ENCODE assay signal across 16 cellular contexts in genomic region chrX:39899876-39900787, GRCh38.
DNase-seq lines count a peak whose midpoint lies in the region; ATAC-seq and TF ChIP-seq lines count a peak whose summit lies in the region.
"Had no signal": no experiment of that assay in that cellular context is flagged by ENCODE, and none has a peak within 500 bp of the region (broad histone marks: within the 10 kb centered on the region; RNA-seq: fewer than 3 reads in every experiment).

No MANE protein-coding gene starts in this region.

- peak; percentile 5 for DNase-seq in NCI-H1105 treated with DMSO at 0.1 percent for 48 hours (lab: John Stamatoyannopoulos, UW)
- DNase-seq in NCI-H1105 (lab: John Stamatoyannopoulos, UW), result no peak
- DNase-seq in NCI-H2227 (lab: John Stamatoyannopoulos, UW; ENCODE audit: unreplicated experiment), result peak; percentile 81
- peak; percentile 79 for DNase-seq in retinal pigment epithelial cell (ENCODE audit: low read depth)
- DNase-seq in Right ventricle myocardium superior, result no peak
- no peak for DNase-seq in activated T-cell treated with anti-CD3 and anti-CD28 coated beads, Interleukin-2, amount 50 U/mL, for 1 hour
- DNase-seq: activated T-cell treated with anti-CD3 and anti-CD28 coated beads, Interleukin-2, amount 50 U/mL, for 24 hours; cortex of kidney; DMS153; kidney; MV-4-11; SW 1271 had no signal

- no peak for TF ChIP-seq CTCF in retinal pigment epithelial cell (conservative IDR thresholded peaks at IDR 0.05; ENCODE audit: low read depth, low read length)

- peak; percentile 67 for ATAC-seq in esophagus mucosa
- no peak for ATAC-seq in Right ventricle myocardium superior (ENCODE audit: poor library complexity)
- no peak for ATAC-seq in GM19328 (IDR thresholded peaks at IDR 0.05; ENCODE audit: unreplicated experiment)
- ATAC-seq: HCT116 had no signal

- H3K4me3 ChIP-seq in retinal pigment epithelial cell (ENCODE audit: low read length), result peak overlapping the region; percentile 11
- H3K4me3 ChIP-seq: thoracic aorta had no signal

- intact Hi-C loops in Right ventricle myocardium superior (cut with DNase I), result no loop called here

Comparison
In these comparisons a context has a peak if more than half of its experiments do, and no peak if none do; other contexts are left out.
1. DNase-seq: peak in NCI-H1105 treated with DMSO at 0.1 percent for 48 hours (single experiment), NCI-H2227 (single experiment) and retinal pigment epithelial cell (single experiment); none in NCI-H1105 (single experiment), Right ventricle myocardium superior (single experiment) and activated T-cell treated with anti-CD3 and anti-CD28 coated beads, Interleukin-2, amount 50 U/mL, for 1 hour (single experiment).